Comparison of ENCODE assay signal across 8 cellular contexts in genomic region chr3:52532517-52532837, GRCh38. TPM values are rescaled to one million over a fixed set of nuclear protein-coding genes. Genes with fewer than 3 reads are reported as not detected.
DNase-seq lines count a peak whose midpoint lies in the region; ATAC-seq and TF ChIP-seq lines count a peak whose summit lies in the region.

No MANE protein-coding gene starts in this region.

- no peak for TF ChIP-seq CTCF in heart left ventricle (IDR thresholded peaks at IDR 0.05)
- TF ChIP-seq CTCF in gastrocnemius medialis (IDR thresholded peaks at IDR 0.05 in 4 of 5, conservative IDR thresholded peaks at IDR 0.05 in 1 of 5) = no peak

- TF ChIP-seq POLR2A in heart left ventricle (IDR thresholded peaks at IDR 0.05) (no peak), gastrocnemius medialis (IDR thresholded peaks at IDR 0.05) (no peak)

- peak; percentile 65 for DNase-seq in CMK (ENCODE audit: low read depth)
- DNase-seq in activated T-cell treated with anti-CD3 and anti-CD28 coated beads, Interleukin-2, amount 50 U/mL, for 48 hours = peak; percentile 49 to 53
- peak in 2 of 5 donors; percentile 41 to 52 for DNase-seq in heart left ventricle
- DNase-seq in gastrocnemius medialis = peak in 1 of 2 donors; percentile 14

- intact Hi-C loops in heart left ventricle (cut with DNase I) (loop anchor here in 2 of 10 donors (5.0 kb wide), 2 partner anchors 35 to 50 kb away; partner anchors contain the start of gene STAB1 (in 1 of the 2)), gastrocnemius medialis (cut with DNase I; ENCODE audit: low total_unique reads) (no loop called here)

- H3K4me1 ChIP-seq in HUES6 (ENCODE audit: control insufficient read depth, insufficient read depth, low read length) = peaks cover 32% of the 10 kb centered on the region
- H3K4me1 ChIP-seq in heart left ventricle = peaks cover 0 to 80% (median 57%) of the 10 kb centered on the region in 12 donors
- peaks cover 43 to 49% of the 10 kb centered on the region in 2 donors for H3K4me1 ChIP-seq in gastrocnemius medialis

- H3K27me3 ChIP-seq in HUES6 (ENCODE audit: control insufficient read depth, insufficient read depth, low read length) (no peaks in the 10 kb centered on the region), heart left ventricle (no peaks in the 10 kb centered on the region), gastrocnemius medialis (no peaks in the 10 kb centered on the region)

- peak overlapping the region; percentile 41; the same call in 1 of the 2 replicates for H3K27ac ChIP-seq in HUES6 (ENCODE audit: low read depth, low read length)
- peak overlapping the region in 10 of 12 donors; percentile 59 to 93 (median 88) for H3K27ac ChIP-seq in heart left ventricle
- peak overlapping the region; percentile 57 to 77 (median 66) for H3K27ac ChIP-seq in gastrocnemius medialis

- H3K9ac ChIP-seq in HUES6 (ENCODE audit: low read length) = peak overlapping the region; percentile 81

- no peaks in the 10 kb centered on the region for H3K9me3 ChIP-seq in HUES6 (ENCODE audit: control insufficient read depth, insufficient read depth, low read depth, low read length)
- no peaks in the 10 kb centered on the region for H3K9me3 ChIP-seq in heart left ventricle
- no peaks in the 10 kb centered on the region for H3K9me3 ChIP-seq in gastrocnemius medialis

- 39 to 59% (median 41%) methylated on average over 4 to 5 of the region's 5 CpGs for WGBS in heart left ventricle, 4 donors

- H3K36me3 ChIP-seq in HUES6 (ENCODE audit: control insufficient read depth, insufficient read depth, low read length) = peaks cover 39% of the 10 kb centered on the region
- peaks cover 0 to 13% (median 7%) of the 10 kb centered on the region in 9 donors for H3K36me3 ChIP-seq in heart left ventricle
- H3K36me3 ChIP-seq in gastrocnemius medialis = no peaks in the 10 kb centered on the region

- in situ Hi-C loops in gastrocnemius medialis (cut with MboI; ENCODE audit: low sequenced_read_pairs in 4 of 4) = no loop called here

- H3K4me3 ChIP-seq in HUES6 (ENCODE audit: low read depth, low read length) (peak overlapping the region; percentile 81), heart left ventricle (peak overlapping the region; percentile 46 to 75 (median 62)), gastrocnemius medialis (peak overlapping the region; percentile 50 to 70 (median 63))

- ATAC-seq in heart left ventricle (no peak), gastrocnemius medialis (no peak), HG03045 (IDR thresholded peaks at IDR 0.05; ENCODE audit: unreplicated experiment) (no peak), GM19035 (IDR thresholded peaks at IDR 0.05; ENCODE audit: unreplicated experiment) (no peak), HG03442 (IDR thresholded peaks at IDR 0.05; ENCODE audit: unreplicated experiment) (no peak)

RNA-seq across cellular contexts. Expression of gene NT5DC2, which starts 1.2 kb away (rescaled TPM):
- total RNA-seq in heart left ventricle (10 to 100 TPM; 22.8 to 99.6 (median 52.7) TPM), gastrocnemius medialis (10 to 100 TPM in 1 of 4 donors, 1 to 10 TPM in 3; 4.4 to 14.7 (median 8.1) TPM)
- 10 to 100 TPM; 61.1 to 92.7 TPM for polyA plus RNA-seq in heart left ventricle

RNA-seq across cellular contexts. Expression of gene UQCC5, which starts 3.9 kb away (rescaled TPM):
- 10 to 100 TPM in 8 of 9 donors, 1 to 10 TPM in 1; 2.0 to 73.0 (median 59.2) TPM for total RNA-seq in heart left ventricle
- polyA plus RNA-seq in heart left ventricle = 100 to 1,000 TPM in 1 of 2 donors, 10 to 100 TPM in 1; 45.2 to 113 TPM
- 10 to 100 TPM in 1 of 4 donors, 1 to 10 TPM in 1, under 1 TPM in 2; 0.31 to 26.1 (median 0.87) TPM for total RNA-seq in gastrocnemius medialis

RNA-seq across cellular contexts. Expression of gene STAB1, which starts 37.3 kb away (rescaled TPM):
- total RNA-seq in heart left ventricle (100 to 1,000 TPM in 2 of 9 donors, 10 to 100 TPM in 7; 34.1 to 351 (median 50.6) TPM), gastrocnemius medialis (10 to 100 TPM; 10.3 to 27.2 (median 23.3) TPM)
- polyA plus RNA-seq in heart left ventricle = 10 to 100 TPM; 41.0 to 79.1 TPM
